30 cellular contexts compared by ENCODE assay signal in the genomic region with DNA sequence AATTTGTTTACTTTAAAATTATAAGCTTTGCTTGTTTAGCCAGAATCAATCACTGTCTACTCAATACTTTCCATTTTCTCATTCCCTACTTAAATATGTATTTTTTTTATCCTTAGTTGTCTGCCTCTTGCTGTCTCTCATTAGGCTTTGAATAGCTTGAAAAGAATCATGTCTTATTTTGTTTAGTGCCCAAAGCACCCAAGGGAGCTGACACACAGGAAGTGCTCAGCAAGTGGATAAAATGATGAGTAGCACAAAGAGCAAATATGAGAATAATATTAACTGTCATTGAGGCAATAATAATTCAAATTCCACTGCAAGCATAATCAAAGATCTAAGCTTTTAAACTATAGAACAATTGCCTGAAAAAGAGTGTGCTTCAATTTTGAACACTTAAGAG. TPM values are rescaled to one million over a fixed set of nuclear protein-coding genes. Genes with fewer than 3 reads are reported as not detected.
"Had no signal": no experiment of that assay in that cellular context is flagged by ENCODE, and none has a peak within 500 bp of the region (broad histone marks: within the 10 kb centered on the region; RNA-seq: fewer than 3 reads in every experiment).

No MANE protein-coding gene starts in this region.

- ATAC-seq: activated naive CD4-positive, alpha-beta T cell treated with anti-CD3 and anti-CD28 coated beads, Interleukin-2, amount 50 U/mL, for 72 hours; activated naive CD8-positive, alpha-beta T cell treated with anti-CD3 and anti-CD28 coated beads, Interleukin-2, amount 50 U/mL, for 24 hours; activated T-cell treated with anti-CD3 and anti-CD28 coated beads, Interleukin-2, amount 50 U/mL, for 4 hours; body of pancreas; T-helper 17 cell had no signal

- H3K4me1 ChIP-seq: ascending aorta, Peyer's patch, SJSA1 had no signal

- H3K27ac Mint-ChIP-seq: activated B cell treated with CpG ODN at 0.5 μM for 24 hours; activated CD4-positive, alpha-beta T cell treated with anti-CD3 and anti-CD28 coated beads, Interleukin-2, amount 10 ng/mL, durations not matched to agents 24 days and 14 days; activated naive CD4-positive, alpha-beta T cell treated with anti-CD3 and anti-CD28 coated beads, Interleukin-2, amount 50 U/mL, for 72 hours; activated naive CD8-positive, alpha-beta T cell treated with anti-CD3 and anti-CD28 coated beads, Interleukin-2, amount 50 U/mL, for 24 hours; T-helper 17 cell had no signal

- H3K36me3 ChIP-seq: ascending aorta, Peyer's patch, SJSA1 had no signal

- DNase-seq: activated B cell treated with CpG ODN at 0.5 μM for 24 hours; activated CD4-positive, alpha-beta T cell treated with anti-CD3 and anti-CD28 coated beads for 1 hour; activated CD4-positive, alpha-beta T cell treated with anti-CD3 and anti-CD28 coated beads, Interleukin-2, amount 10 ng/mL, durations not matched to agents 24 days and 14 days; activated CD4-positive, alpha-beta T cell treated with anti-CD3 and anti-CD28 coated beads, Interleukin-2, amount 50 U/mL, for 48 hours; activated CD8-positive, alpha-beta memory T cell treated with anti-CD3 and anti-CD28 coated beads for 24 hours; activated effector memory CD4-positive, alpha-beta T cell treated with anti-CD3 and anti-CD28 coated beads, Interleukin-2, amount 50 U/mL, for 16 hours; activated naive CD4-positive, alpha-beta T cell treated with Interleukin-2 at 50 U/mL for 16 hours; activated naive CD8-positive, alpha-beta T cell treated with anti-CD3 and anti-CD28 coated beads, Interleukin-2, amount 50 U/mL, for 24 hours; activated T-cell treated with anti-CD3 and anti-CD28 coated beads, Interleukin-2, amount 50 U/mL, for 4 hours; amniotic stem cell; body of pancreas; MM.1S; NCI-H1105; NCI-H1436 treated with DMSO at 0.1 percent for 48 hours; NCI-H187; NCI-H2081; NCI-H510A treated with DMSO at 0.1 percent for 48 hours; NCI-H69; NK-92 treated with Interleukin-12 subunit alpha and Interleukin-12 subunit beta, amount 100 ng/mL, for 24 hours; OCI-M1; Peyer's patch; SHP77; T-helper 17 cell; T-helper 9 cell had no signal

- H3K9me3 ChIP-seq: ascending aorta, body of pancreas, Peyer's patch, SJSA1 had no signal

- H3K4me3 Mint-ChIP-seq: activated B cell treated with CpG ODN at 0.5 μM for 24 hours; activated CD4-positive, alpha-beta T cell treated with anti-CD3 and anti-CD28 coated beads, Interleukin-2, amount 10 ng/mL, durations not matched to agents 24 days and 14 days; activated naive CD8-positive, alpha-beta T cell treated with anti-CD3 and anti-CD28 coated beads, Interleukin-2, amount 50 U/mL, for 24 hours; activated T-cell treated with anti-CD3 and anti-CD28 coated beads, Interleukin-2, amount 50 U/mL, for 4 hours; central memory CD8-positive, alpha-beta T cell; T-helper 17 cell had no signal

- H3K27ac ChIP-seq: ascending aorta, body of pancreas, Peyer's patch, RWPE1, SJSA1 had no signal

- H3K4me3 ChIP-seq: ascending aorta, body of pancreas, Peyer's patch, SJSA1 had no signal

- H3K27me3 ChIP-seq: ascending aorta, body of pancreas, Peyer's patch, SJSA1 had no signal

- H3K4me1 Mint-ChIP-seq: central memory CD8-positive, alpha-beta T cell; T-helper 17 cell had no signal

- FAIRE-seq: bronchial epithelial cell had no signal

- H3K9me3 Mint-ChIP-seq: activated B cell treated with CpG ODN at 0.5 μM for 24 hours; activated CD4-positive, alpha-beta T cell treated with anti-CD3 and anti-CD28 coated beads, Interleukin-2, amount 10 ng/mL, durations not matched to agents 24 days and 14 days; activated naive CD8-positive, alpha-beta T cell treated with anti-CD3 and anti-CD28 coated beads, Interleukin-2, amount 50 U/mL, for 24 hours; activated T-cell treated with anti-CD3 and anti-CD28 coated beads, Interleukin-2, amount 50 U/mL, for 4 hours; central memory CD8-positive, alpha-beta T cell had no signal

RNA-seq across cellular contexts. Expression of gene TMEM207, which starts 45.2 kb away (rescaled TPM):
- total RNA-seq: activated B cell treated with CpG ODN at 0.5 μM for 24 hours; activated CD4-positive, alpha-beta T cell treated with anti-CD3 and anti-CD28 coated beads, Interleukin-2, amount 10 ng/mL, durations not matched to agents 24 days and 14 days; activated naive CD4-positive, alpha-beta T cell treated with anti-CD3 and anti-CD28 coated beads, Interleukin-2, amount 50 U/mL, for 72 hours; activated T-cell treated with anti-CD3 and anti-CD28 coated beads, Interleukin-2, amount 50 U/mL, for 4 hours; ascending aorta; body of pancreas; bronchial epithelial cell; Peyer's patch; SJSA1; T-helper 17 cell had no signal
